ENCODE assay signal across 8 cellular contexts in genomic region chr16:1770328-1771071, GRCh38. TPM values are rescaled to one million over a fixed set of nuclear protein-coding genes. Genes with fewer than 3 reads are reported as not detected.
DNase-seq lines count a peak whose midpoint lies in the region; ATAC-seq and TF ChIP-seq lines count a peak whose summit lies in the region.

No MANE protein-coding gene starts in this region.

- H3K79me2 ChIP-seq in Loucy (ENCODE audit: insufficient read depth, low read length): peaks cover 23% of the 10 kb centered on the region; the same call in 1 of the 2 replicates

- peak overlapping the region; percentile 80 for H3K4me3 Mint-ChIP-seq in CD4-positive, alpha-beta T cell

- H4K20me1 ChIP-seq in Loucy (ENCODE audit: insufficient read depth, low read length, poor library complexity, severe bottlenecking): peaks cover 10% of the 10 kb centered on the region

- POLR2A ChIA-PET in CD4-positive, alpha-beta T cell (lab: Charles Lee): interaction anchor here (0.7 to 7.9 kb wide), 8 partner anchors 11 to 1075 kb away, joined by 3 to 163 read pairs (median 4); partner anchors contain the start of genes FAHD1, HAGH, JPT2 and MAPK8IP3

- H3F3A ChIP-seq in Loucy (ENCODE audit: low read depth): no peaks in the 10 kb centered on the region

- peak; percentile 10 for ATAC-seq in CD4-positive, alpha-beta T cell (ENCODE audit: poor library complexity)
- no peak for ATAC-seq in GM18870 (IDR thresholded peaks at IDR 0.05; ENCODE audit: unreplicated experiment)

- peaks cover 31% of the 10 kb centered on the region for H3K36me3 Mint-ChIP-seq in CD4-positive, alpha-beta T cell (ENCODE audit: low read depth)

- peak in 8 of 10 experiments; percentile 20 to 58 (median 30) for DNase-seq in CD4-positive, alpha-beta T cell
- DNase-seq in activated CD4-positive, CD25-positive, alpha-beta regulatory T cell treated with anti-CD3 and anti-CD28 coated beads, Interleukin-2, amount 50 U/mL, for 72 hours: peak; percentile 64
- DNase-seq in dermis blood vessel endothelial cell (peak; percentile 74), lower leg skin (ENCODE audit: low spot score in 2 of 2) (no peak), cerebellar nuclear complex (lab: John Stamatoyannopoulos, UW) (no peak)
- DNase-seq in stimulated activated CD8-positive, alpha-beta memory T cell treated with anti-CD3 and anti-CD28 coated beads, Interleukin-15, amount 100 ng/mL, for 24 hours (ENCODE audit: low read depth): peak; percentile 28

- H3K9ac ChIP-seq in Loucy (ENCODE audit: low read depth, low read length, poor library complexity, severe bottlenecking): peak overlapping the region; percentile 86

- H3K9me3 Mint-ChIP-seq in CD4-positive, alpha-beta T cell: no peaks in the 10 kb centered on the region

- H3K4me3 ChIP-seq in Loucy (ENCODE audit: low read length, poor library complexity, severe bottlenecking) (peak overlapping the region; percentile 95), lower leg skin (ENCODE audit: low read depth, poor library complexity, severe bottlenecking) (peak overlapping the region; percentile 95)

- H3K9me2 ChIP-seq in Loucy (replicated peaks; ENCODE audit: low read depth, low read length): no peaks in the 10 kb centered on the region

- H3K27ac Mint-ChIP-seq in CD4-positive, alpha-beta T cell: peak overlapping the region; percentile 62

- 7% methylated on average over 16 to 54 of the region's 69 CpGs for WGBS in lower leg skin, 2 donors

- no peaks in the 10 kb centered on the region for H3K27me3 Mint-ChIP-seq in CD4-positive, alpha-beta T cell

- H3K4me1 Mint-ChIP-seq in CD4-positive, alpha-beta T cell (ENCODE audit: low read depth): peaks cover 16% of the 10 kb centered on the region

- no peak for TF ChIP-seq CTCF in CD4-positive, alpha-beta T cell (IDR thresholded peaks at IDR 0.05)
- TF ChIP-seq CTCF in Loucy (conservative IDR thresholded peaks at IDR 0.05; ENCODE audit: low read length) (no peak), lower leg skin (IDR thresholded peaks at IDR 0.05) (no peak)

- peak overlapping the region; percentile 35 for H3K27ac ChIP-seq in CD4-positive, alpha-beta T cell (ENCODE audit: low read depth, low read length)

- H3K27me3 ChIP-seq in CD4-positive, alpha-beta T cell (ENCODE audit: control insufficient read depth, insufficient read depth, low read length): no peaks in the 10 kb centered on the region
- H3K27me3 ChIP-seq in Loucy (ENCODE audit: insufficient read depth, low read length, poor library complexity, severe bottlenecking): no peaks in the 10 kb centered on the region

- no peak overlapping the region for H2AFZ ChIP-seq in Loucy (ENCODE audit: low read length)

- no peaks in the 10 kb centered on the region for H3K36me3 ChIP-seq in Loucy (ENCODE audit: insufficient read depth, low read length)

- CTCF ChIA-PET in CD4-positive, alpha-beta T cell (lab: Charles Lee): interaction anchor here (4.0 kb wide), 1 partner anchor 12 kb away, joined by 21 read pairs; the partner anchor contains the start of genes NUBP2 and SPSB3

- peak overlapping the region; percentile 85 for H3K4me2 ChIP-seq in Loucy (ENCODE audit: low read depth, low read length, poor library complexity, severe bottlenecking)

- no peaks in the 10 kb centered on the region for H3K4me1 ChIP-seq in Loucy (ENCODE audit: insufficient read depth, low read length, poor library complexity, severe bottlenecking)

- no peaks in the 10 kb centered on the region for H3K9me3 ChIP-seq in CD4-positive, alpha-beta T cell (ENCODE audit: control insufficient read depth, low read length)
- H3K9me3 ChIP-seq in Loucy (ENCODE audit: insufficient read depth, low read depth, low read length): no peaks in the 10 kb centered on the region

- intact Hi-C loops in CD4-positive, alpha-beta T cell (cut with DNase I, micrococcal nuclease): loop anchor here (5.0 to 10.0 kb wide), 6 partner anchors 57 to 418 kb away; partner anchors contain the start of genes FAHD1 (in 1 of the 2), GNPTG (in 1 of the 2), HAGH (in 1 of the 2) and JPT2 (in 1 of the 2)
- intact Hi-C loops in lower leg skin (cut with DNase I; ENCODE audit: low total_unique reads): no loop called here

- TF ChIP-seq POLR2A in lower leg skin (IDR thresholded peaks at IDR 0.05): no peak

RNA-seq across cellular contexts. Expression of gene NME3, which starts 0.8 kb away (rescaled TPM):
- total RNA-seq in CD4-positive, alpha-beta T cell: 10 to 100 TPM; 46.2 to 54.2 TPM
- total RNA-seq in dermis blood vessel endothelial cell: 46.6 and 87.3 TPM in 2 replicates
- total RNA-seq in lower leg skin: 10 to 100 TPM; 77.7 to 98.4 (median 85.8) TPM

RNA-seq across cellular contexts. Expression of gene EME2, which starts 2.1 kb away (rescaled TPM):
- 10 to 100 TPM; 28.6 to 30.8 TPM for total RNA-seq in CD4-positive, alpha-beta T cell
- 9.7 and 16.5 TPM in 2 replicates for total RNA-seq in dermis blood vessel endothelial cell
- 10 to 100 TPM in 3 of 4 donors, 1 to 10 TPM in 1; 7.6 to 22.3 (median 13.0) TPM for total RNA-seq in lower leg skin

RNA-seq across cellular contexts. Expression of gene MRPS34, which starts 2.4 kb away (rescaled TPM):
- total RNA-seq in CD4-positive, alpha-beta T cell: 10 to 100 TPM; 25.5 to 26.9 TPM
- total RNA-seq in dermis blood vessel endothelial cell: 77.1 and 84.7 TPM in 2 replicates
- 100 to 1,000 TPM in 3 of 4 donors, 10 to 100 TPM in 1; 90.9 to 126 (median 105) TPM for total RNA-seq in lower leg skin

RNA-seq across cellular contexts. Expression of gene SPSB3, which starts 11.9 kb away (rescaled TPM):
- 10 to 100 TPM; 86.3 to 87.6 TPM for total RNA-seq in CD4-positive, alpha-beta T cell
- total RNA-seq in dermis blood vessel endothelial cell (57.6 and 82.2 TPM in 2 replicates), lower leg skin (100 to 1,000 TPM; 146 to 238 (median 172) TPM)

RNA-seq across cellular contexts. Expression of gene NUBP2, which starts 12.3 kb away (rescaled TPM):
- 10 to 100 TPM; 36.4 to 38.1 TPM for total RNA-seq in CD4-positive, alpha-beta T cell
- total RNA-seq in dermis blood vessel endothelial cell: 91.8 and 110 TPM in 2 replicates
- 100 to 1,000 TPM in 1 of 4 donors, 10 to 100 TPM in 3; 79.7 to 108 (median 91.3) TPM for total RNA-seq in lower leg skin

Comparison
In these comparisons a context has a peak if more than half of its experiments do, and no peak if none do; other contexts are left out.
1. DNase-seq: peak in CD4-positive, alpha-beta T cell (8 of 10), activated CD4-positive, CD25-positive, alpha-beta regulatory T cell treated with anti-CD3 and anti-CD28 coated beads, Interleukin-2, amount 50 U/mL, for 72 hours (single experiment), dermis blood vessel endothelial cell (single experiment) and stimulated activated CD8-positive, alpha-beta memory T cell treated with anti-CD3 and anti-CD28 coated beads, Interleukin-15, amount 100 ng/mL, for 24 hours (single experiment); none in lower leg skin (0 of 2) and cerebellar nuclear complex (0 of 2).